In genomic region chr12:32604565-32604964, GRCh38 we compare ENCODE assay signal across 22 cellular contexts.
DNase-seq lines count a peak whose midpoint lies in the region; ATAC-seq and TF ChIP-seq lines count a peak whose summit lies in the region.
"Had no signal": no experiment of that assay in that cellular context is flagged by ENCODE, and none has a peak within 500 bp of the region (broad histone marks: within the 10 kb centered on the region; RNA-seq: fewer than 3 reads in every experiment).

No MANE protein-coding gene starts in this region.

- no peaks in the 10 kb centered on the region for H3K27me3 Mint-ChIP-seq in activated CD8-positive, alpha-beta memory T cell treated with anti-CD3 and anti-CD28 coated beads, Interleukin-2, amount 10 ng/mL, durations not matched to agents 7 days and 5 days
- H3K27me3 Mint-ChIP-seq in H9 (ENCODE audit: low read depth), result no peaks in the 10 kb centered on the region
- H3K27me3 Mint-ChIP-seq in glutamatergic neuron (ENCODE audit: unreplicated experiment), result peaks cover 1% of the 10 kb centered on the region

- H3K4me3 ChIP-seq in subcutaneous abdominal adipose tissue (ENCODE audit: low read depth in 1 of 5, low read length in 5 of 5), result no peak overlapping the region
- H3K4me3 ChIP-seq: BLaER1, hepatocyte, left lung, mucosa of descending colon, stomach, upper lobe of right lung had no signal

- H3K4me1 Mint-ChIP-seq in activated CD8-positive, alpha-beta memory T cell treated with anti-CD3 and anti-CD28 coated beads, Interleukin-2, amount 10 ng/mL, durations not matched to agents 7 days and 5 days, result peaks cover 12% of the 10 kb centered on the region
- H3K4me1 Mint-ChIP-seq in H9 (peaks cover 12 to 13% of the 10 kb centered on the region in 2 experiments), glutamatergic neuron (ENCODE audit: low read depth, unreplicated experiment) (peaks cover 7% of the 10 kb centered on the region)
- H3K4me1 Mint-ChIP-seq: immature natural killer cell had no signal

- H4K5ac ChIP-seq in H9 (ENCODE audit: insufficient read length, low read depth, low read length), result no peak overlapping the region

- DNase-seq in activated CD8-positive, alpha-beta memory T cell treated with anti-CD3 and anti-CD28 coated beads, Interleukin-2, amount 10 ng/mL, durations not matched to agents 7 days and 5 days, result no peak
- DNase-seq in activated CD8-positive, alpha-beta memory T cell treated with anti-CD3 and anti-CD28 coated beads for 24 hours, result no peak
- DNase-seq in H9 (no peak), glutamatergic neuron (no peak)
- no peak for DNase-seq in central memory CD4-positive, alpha-beta T cell
- DNase-seq in stimulated activated naive CD4-positive, alpha-beta T cell treated with Interleukin-2 at 50 U/mL for 16 hours (lab: John Stamatoyannopoulos, UW), result no peak
- DNase-seq: effector memory CD4-positive, alpha-beta T cell; H7; immature natural killer cell; left lung; mucosa of descending colon; NCI-H1436; NCI-H446 treated with DMSO at 0.1 percent for 48 hours; SIG-M5; stomach; upper lobe of right lung had no signal

- H3K36me3 Mint-ChIP-seq in activated CD8-positive, alpha-beta memory T cell treated with anti-CD3 and anti-CD28 coated beads, Interleukin-2, amount 10 ng/mL, durations not matched to agents 7 days and 5 days, result no peaks in the 10 kb centered on the region
- H3K36me3 Mint-ChIP-seq in H9 (ENCODE audit: insufficient read depth in 1 of 3, low read depth in 3 of 3), result peaks cover 14 to 65% (median 34%) of the 10 kb centered on the region in 3 experiments; a peak in 5 of 7 replicates
- H3K36me3 Mint-ChIP-seq in glutamatergic neuron (ENCODE audit: unreplicated experiment), result peaks cover 6% of the 10 kb centered on the region
- H3K36me3 Mint-ChIP-seq: immature natural killer cell had no signal

- H3K9me3 Mint-ChIP-seq in activated CD8-positive, alpha-beta memory T cell treated with anti-CD3 and anti-CD28 coated beads, Interleukin-2, amount 10 ng/mL, durations not matched to agents 7 days and 5 days (ENCODE audit: low read depth), result no peaks in the 10 kb centered on the region
- H3K9me3 Mint-ChIP-seq in H9 (no peaks in the 10 kb centered on the region), glutamatergic neuron (ENCODE audit: unreplicated experiment) (no peaks in the 10 kb centered on the region)
- H3K9me3 Mint-ChIP-seq: immature natural killer cell, neural crest cell had no signal

- H3K23me2 ChIP-seq in H9 (ENCODE audit: insufficient read length, low read depth, low read length, poor library complexity, severe bottlenecking), result no peaks in the 10 kb centered on the region

- H3K79me1 ChIP-seq in H9 (ENCODE audit: insufficient read depth, low read depth, low read length, poor library complexity, severe bottlenecking), result no peaks in the 10 kb centered on the region

- no peak overlapping the region for H3K9ac ChIP-seq in H9 (ENCODE audit: extremely low read depth, insufficient read length, low read length)
- no peak overlapping the region for H3K9ac ChIP-seq in subcutaneous abdominal adipose tissue (ENCODE audit: low read length in 5 of 5)
- H3K9ac ChIP-seq: BLaER1 had no signal

- no peak for TF ChIP-seq CTCF in H9 (conservative IDR thresholded peaks at IDR 0.05)
- no peak for TF ChIP-seq CTCF in glutamatergic neuron (IDR thresholded peaks at IDR 0.05; ENCODE audit: partially characterized antibody, unreplicated experiment)

- no peak overlapping the region for H2BK20ac ChIP-seq in H9 (ENCODE audit: low read depth, low read length, poor library complexity, severe bottlenecking)

- no peak overlapping the region for H2BK12ac ChIP-seq in H9 (ENCODE audit: insufficient read length, low read depth, low read length)

- H2BK5ac ChIP-seq in H9 (ENCODE audit: insufficient read length, low read length), result no peak overlapping the region

- H3K27me3 ChIP-seq in H9 (ENCODE audit: insufficient read depth, low read length) (no peaks in the 10 kb centered on the region), subcutaneous abdominal adipose tissue (ENCODE audit: control insufficient read depth in 5 of 5, insufficient read depth in 4 of 5, low read length in 5 of 5) (no peaks in the 10 kb centered on the region)
- H3K27me3 ChIP-seq: BLaER1, hepatocyte, left lung, stomach, upper lobe of right lung had no signal

- no peak overlapping the region for H3K18ac ChIP-seq in H9 (ENCODE audit: insufficient read length, low read depth, low read length)

- no peaks in the 10 kb centered on the region for H4K20me1 ChIP-seq in H9 (ENCODE audit: control insufficient read depth, insufficient read depth, insufficient read length)
- H4K20me1 ChIP-seq: BLaER1 had no signal

- H3K14ac ChIP-seq in H9 (ENCODE audit: insufficient read depth, low read length), result no peak overlapping the region

- WGBS in H9 (ENCODE audit: extremely low coverage, insufficient read length, low lambda C conversion rate), result no CpG with 5 or more reads among the region's 2 CpGs

- ATAC-seq in activated CD8-positive, alpha-beta memory T cell treated with anti-CD3 and anti-CD28 coated beads, Interleukin-2, amount 10 ng/mL, durations not matched to agents 7 days and 5 days, result no peak
- no peak for ATAC-seq in GM21390 (IDR thresholded peaks at IDR 0.05; ENCODE audit: unreplicated experiment)
- ATAC-seq: mucosa of descending colon, Panc1, upper lobe of right lung had no signal

- H3K36me3 ChIP-seq in subcutaneous abdominal adipose tissue (ENCODE audit: control insufficient read depth in 5 of 5, insufficient read depth in 5 of 5, low read length in 5 of 5), result peaks cover 45 to 59% (median 50%) of the 10 kb centered on the region in 5 donors
- H3K36me3 ChIP-seq: BLaER1 had no signal

- H3K79me2 ChIP-seq in H9 (ENCODE audit: insufficient read depth, low read length), result no peaks in the 10 kb centered on the region
- H3K79me2 ChIP-seq: hepatocyte had no signal

- H2BK120ac ChIP-seq in H9 (ENCODE audit: low read depth, low read length, poor library complexity, severe bottlenecking), result no peak overlapping the region

- H3K4me1 ChIP-seq in H9 (ENCODE audit: insufficient read depth, low read length) (no peaks in the 10 kb centered on the region; the same call in 1 of the 2 replicates), subcutaneous abdominal adipose tissue (ENCODE audit: control insufficient read depth in 5 of 5, insufficient read depth in 5 of 5, low read length in 5 of 5) (no peaks in the 10 kb centered on the region)
- H3K4me1 ChIP-seq: BLaER1 had no signal

- no peak overlapping the region for H3K4ac ChIP-seq in H9 (ENCODE audit: low read depth, low read length)

- H3K27ac Mint-ChIP-seq in activated CD8-positive, alpha-beta memory T cell treated with anti-CD3 and anti-CD28 coated beads, Interleukin-2, amount 10 ng/mL, durations not matched to agents 7 days and 5 days, result peak overlapping the region; percentile 38
- H3K27ac Mint-ChIP-seq in H9 (peak overlapping the region; percentile 65 to 81 (median 76); a peak in 5 of 7 replicates), glutamatergic neuron (ENCODE audit: unreplicated experiment) (peak overlapping the region; percentile 35)
- H3K27ac Mint-ChIP-seq: immature natural killer cell had no signal

- no peak overlapping the region for H2BK15ac ChIP-seq in H9 (ENCODE audit: low read depth, low read length)

- no peak overlapping the region for H3K56ac ChIP-seq in H9 (ENCODE audit: insufficient read length, low read depth, low read length)

- H3K23ac ChIP-seq in H9 (ENCODE audit: insufficient read length, low read depth, low read length), result no peak overlapping the region

- no peak overlapping the region for H4K8ac ChIP-seq in H9 (replicated peaks; ENCODE audit: insufficient read length, low read depth, low read length)

- H2AK5ac ChIP-seq in H9 (ENCODE audit: insufficient read length, low read length), result no peak overlapping the region

- H2AFZ ChIP-seq in H9 (ENCODE audit: low read length), result no peak overlapping the region
- H2AFZ ChIP-seq: hepatocyte had no signal

- no peaks in the 10 kb centered on the region for H3K9me3 ChIP-seq in H9 (ENCODE audit: control insufficient read depth, low read depth, low read length)
- H3K9me3 ChIP-seq in subcutaneous abdominal adipose tissue (ENCODE audit: control insufficient read depth in 5 of 5, low read length in 5 of 5), result no peaks in the 10 kb centered on the region
- H3K9me3 ChIP-seq: BLaER1, left lung, mucosa of descending colon, stomach, upper lobe of right lung had no signal

- H4K91ac ChIP-seq in H9 (ENCODE audit: insufficient read length, low read depth, low read length), result no peak overlapping the region

- H3K4me3 Mint-ChIP-seq in activated CD8-positive, alpha-beta memory T cell treated with anti-CD3 and anti-CD28 coated beads, Interleukin-2, amount 10 ng/mL, durations not matched to agents 7 days and 5 days, result no peak overlapping the region
- no peak overlapping the region for H3K4me3 Mint-ChIP-seq in H9
- no peak overlapping the region for H3K4me3 Mint-ChIP-seq in glutamatergic neuron (ENCODE audit: unreplicated experiment)
- H3K4me3 Mint-ChIP-seq: immature natural killer cell, neural crest cell had no signal

- H3K4me2 ChIP-seq in H9 (ENCODE audit: insufficient read depth, insufficient read length, low read length), result no peak overlapping the region
- H3K4me2 ChIP-seq: BLaER1 had no signal

- H3T11ph ChIP-seq in H9 (ENCODE audit: low read length), result no peak overlapping the region

- CTCF ChIA-PET in activated CD8-positive, alpha-beta memory T cell treated with anti-CD3 and anti-CD28 coated beads, Interleukin-2, amount 10 ng/mL, durations not matched to agents 7 days and 5 days (lab: Charles Lee), result interaction anchor here (1.2 to 1.3 kb wide), 2 partner anchors 16 to 102 kb away, joined by 3 to 6 read pairs; no protein-coding TSS in a partner anchor

- no peak overlapping the region for H3K27ac ChIP-seq in H9 (ENCODE audit: insufficient read length, low read depth, low read length)
- H3K27ac ChIP-seq in subcutaneous abdominal adipose tissue (ENCODE audit: low read depth, low read length), result peak overlapping the region; percentile 11
- H3K27ac ChIP-seq: BLaER1, left lung, upper lobe of right lung had no signal
